In the genomic region with DNA sequence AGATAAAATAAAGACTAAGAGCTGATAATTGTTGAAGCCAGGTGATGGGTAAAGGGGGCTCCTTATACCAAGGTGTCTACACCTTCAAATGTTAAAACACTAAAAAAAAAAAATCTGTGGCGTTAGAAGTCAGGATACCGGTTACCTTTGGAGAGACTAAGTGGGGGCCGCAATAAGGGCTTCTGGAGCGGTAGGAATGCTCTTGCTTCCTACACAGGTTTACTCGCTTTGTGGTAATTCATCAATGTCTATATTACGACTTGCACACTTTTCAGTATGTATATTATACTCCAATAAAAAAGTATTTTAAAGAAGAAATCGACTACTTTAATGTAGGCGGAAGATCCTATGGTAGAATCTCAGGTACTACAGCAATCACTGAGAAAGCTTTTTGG, we compare ENCODE assay signal across 1 cellular context.
TF ChIP-seq lines count a peak whose summit lies in the region.

No MANE protein-coding gene starts in this region.

TF ChIP-seq in GM12878, 131 proteins besides CTCF, POLR2A, EP300 and RAD21:
- peak; percentile 65; the same call in 1 of the 2 replicates for TF ChIP-seq MTA3 (IDR thresholded peaks at IDR 0.05; ENCODE audit: borderline replicate concordance, low read length)
- TF ChIP-seq IKZF2 (IDR thresholded peaks at IDR 0.05), result no peak
